Comparison of ENCODE assay signal across 4 cellular contexts in the genomic region with DNA sequence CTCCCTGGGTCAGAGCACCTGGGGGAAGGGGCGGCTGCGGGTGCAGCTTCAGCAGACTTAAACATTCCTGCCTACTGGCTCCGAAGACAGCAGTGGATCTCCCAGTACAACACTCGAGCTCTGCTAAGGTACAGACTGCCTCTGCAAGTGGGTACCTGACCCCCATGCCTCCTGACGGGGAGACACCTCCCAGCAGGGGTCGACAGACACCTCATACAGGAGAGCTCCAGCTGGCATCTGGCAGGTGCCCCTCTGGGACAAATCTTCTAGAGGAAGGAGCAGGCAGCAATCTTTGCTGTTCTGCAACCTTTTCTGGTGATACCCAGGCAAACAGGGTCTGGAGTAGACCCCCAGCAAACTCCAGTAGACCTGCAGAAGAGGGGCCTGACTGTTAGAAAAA. TPM values are rescaled to one million over a fixed set of nuclear protein-coding genes. Genes with fewer than 3 reads are reported as not detected.
"Had no signal": no experiment of that assay in that cellular context is flagged by ENCODE, and none has a peak within 500 bp of the region (broad histone marks: within the 10 kb centered on the region; RNA-seq: fewer than 3 reads in every experiment).

No MANE protein-coding gene starts in this region.

RNA-seq across cellular contexts. Expression of a gene that starts 54.5 kb away (rescaled TPM):
- total RNA-seq: LHCN-M2, M059J, MCF 10A, NCI-H460 had no signal
